In genomic region chr1:109547412-109548320, GRCh38 we compare ENCODE assay signal across 1 cellular context.
TF ChIP-seq lines count a peak whose summit lies in the region.

No MANE protein-coding gene starts in this region.

TF ChIP-seq in SK-N-SH, 30 proteins besides CTCF, POLR2A, EP300 and RAD21 (continued from another document):
- TF ChIP-seq ZBTB33 (IDR thresholded peaks at IDR 0.05; ENCODE audit: borderline replicate concordance, low read depth) (no peak), GATA2 (CRISPR knock-in tag; IDR thresholded peaks at IDR 0.05) (no peak), GABPA (IDR thresholded peaks at IDR 0.05; ENCODE audit: low read depth) (no peak)
- TF ChIP-seq, protein P1, sequence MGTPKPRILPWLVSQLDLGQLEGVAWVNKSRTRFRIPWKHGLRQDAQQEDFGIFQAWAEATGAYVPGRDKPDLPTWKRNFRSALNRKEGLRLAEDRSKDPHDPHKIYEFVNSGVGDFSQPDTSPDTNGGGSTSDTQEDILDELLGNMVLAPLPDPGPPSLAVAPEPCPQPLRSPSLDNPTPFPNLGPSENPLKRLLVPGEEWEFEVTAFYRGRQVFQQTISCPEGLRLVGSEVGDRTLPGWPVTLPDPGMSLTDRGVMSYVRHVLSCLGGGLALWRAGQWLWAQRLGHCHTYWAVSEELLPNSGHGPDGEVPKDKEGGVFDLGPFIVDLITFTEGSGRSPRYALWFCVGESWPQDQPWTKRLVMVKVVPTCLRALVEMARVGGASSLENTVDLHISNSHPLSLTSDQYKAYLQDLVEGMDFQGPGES (IDR thresholded peaks at IDR 0.05; ENCODE audit: low read depth, low read length), result no peak
- TF ChIP-seq, protein P2, sequence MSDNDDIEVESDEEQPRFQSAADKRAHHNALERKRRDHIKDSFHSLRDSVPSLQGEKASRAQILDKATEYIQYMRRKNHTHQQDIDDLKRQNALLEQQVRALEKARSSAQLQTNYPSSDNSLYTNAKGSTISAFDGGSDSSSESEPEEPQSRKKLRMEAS (IDR thresholded peaks at IDR 0.05; ENCODE audit: low read depth), result no peak
TF ChIP-seq in SK-N-SH: peak in this region for 0.
